Comparison of ENCODE assay signal across 11 cellular contexts in genomic region chr5:180104131-180104530, GRCh38. TPM values are rescaled to one million over a fixed set of nuclear protein-coding genes. Genes with fewer than 3 reads are reported as not detected.
DNase-seq lines count a peak whose midpoint lies in the region; ATAC-seq and TF ChIP-seq lines count a peak whose summit lies in the region.
"Had no signal": no experiment of that assay in that cellular context is flagged by ENCODE, and none has a peak within 500 bp of the region (broad histone marks: within the 10 kb centered on the region; RNA-seq: fewer than 3 reads in every experiment).

No MANE protein-coding gene starts in this region.

- H2AFZ ChIP-seq in osteoblast (ENCODE audit: low read length), result peak overlapping the region; percentile 1

- TF ChIP-seq CTCF in HEK293 (tag by site-specific recombination; IDR thresholded peaks at IDR 0.05), result no peak
- TF ChIP-seq CTCF in coronary artery (IDR thresholded peaks at IDR 0.05), result no peak
- TF ChIP-seq CTCF in osteoblast (IDR thresholded peaks at IDR 0.05; ENCODE audit: extremely low read depth, low read depth, low read length), result no peak

- H3K4me2 ChIP-seq in osteoblast (ENCODE audit: insufficient read depth, low read length), result no peak overlapping the region

- CTCF ChIA-PET in HEK293 (lab: Yijun Ruan, JAX), result no interaction called here

- DNase-seq in NCI-H524 (lab: John Stamatoyannopoulos, UW), result peak; percentile 90 to 94
- peak; percentile 28 for DNase-seq in coronary artery (ENCODE audit: low spot score)
- DNase-seq in osteoblast (ENCODE audit: insufficient read length, low spot score, missing footprints), result no peak
- DNase-seq in COLO829 (ENCODE audit: low spot score), result no peak
- DNase-seq: C1 segment of cervical spinal cord, DND-41, GDM1, HCEC 1CT had no signal

- H3K4me3 ChIP-seq in HEK293 (ENCODE audit: low read depth, low read length) (no peak overlapping the region), coronary artery (no peak overlapping the region), osteoblast (ENCODE audit: insufficient read depth, low read length) (no peak overlapping the region)

- ATAC-seq in GM19467 (IDR thresholded peaks at IDR 0.05; ENCODE audit: unreplicated experiment), result no peak
- no peak for ATAC-seq in HG02840 (IDR thresholded peaks at IDR 0.05; ENCODE audit: low FRiP score, unreplicated experiment)

- H3K4me1 ChIP-seq in HEK293 (ENCODE audit: control insufficient read depth, insufficient read depth, low read length), result no peaks in the 10 kb centered on the region
- H3K4me1 ChIP-seq in osteoblast (ENCODE audit: insufficient read depth, low read length), result peaks cover 3% of the 10 kb centered on the region

- H3K27me3 ChIP-seq in osteoblast (ENCODE audit: insufficient read depth, low read length), result no peaks in the 10 kb centered on the region

- H3K27ac ChIP-seq in HEK293 (ENCODE audit: extremely low read depth, low read depth, low read length), result no peak overlapping the region
- H3K27ac ChIP-seq in coronary artery, result no peak overlapping the region
- no peak overlapping the region for H3K27ac ChIP-seq in osteoblast (ENCODE audit: low read depth, low read length)

- no peaks in the 10 kb centered on the region for H4K20me1 ChIP-seq in osteoblast (ENCODE audit: insufficient read depth, low read length)

- H3K79me2 ChIP-seq in osteoblast (ENCODE audit: insufficient read depth, low read length), result no peaks in the 10 kb centered on the region

- POLR2A ChIA-PET in HEK293 (lab: Yijun Ruan, JAX), result no interaction called here

- no peaks in the 10 kb centered on the region for H3K9me3 ChIP-seq in HEK293 (ENCODE audit: control insufficient read depth, insufficient read depth, low read depth, low read length)
- no peaks in the 10 kb centered on the region for H3K9me3 ChIP-seq in osteoblast (ENCODE audit: low read depth, low read length)

- no peaks in the 10 kb centered on the region for H3K36me3 ChIP-seq in HEK293 (ENCODE audit: control insufficient read depth in 2 of 2, insufficient read depth in 1 of 2, low read length in 2 of 2)
- H3K36me3 ChIP-seq in osteoblast (ENCODE audit: insufficient read depth, low read length), result no peaks in the 10 kb centered on the region

TF ChIP-seq in HEK293, 187 proteins besides CTCF, POLR2A, EP300 and RAD21:
- peak; percentile 64 for TF ChIP-seq SCRT2 (tag by site-specific recombination; IDR thresholded peaks at IDR 0.05)
- no peak for TF ChIP-seq ZNF2 (tag by site-specific recombination; IDR thresholded peaks at IDR 0.05)

RNA-seq across cellular contexts. Expression of gene RNF130, which starts 32.6 kb away (rescaled TPM):
- 25.0 and 28.6 TPM in 2 replicates for total RNA-seq in osteoblast

Comparison
In these comparisons a context has a peak if more than half of its experiments do, and no peak if none do; other contexts are left out.
1. DNase-seq: peak in NCI-H524 (2 of 2) and coronary artery (single experiment); none in osteoblast (single experiment) and COLO829 (single experiment).